ENCODE assay signal across 9 cellular contexts in genomic region chr14:105475916-105476845, GRCh38. TPM values are rescaled to one million over a fixed set of nuclear protein-coding genes. Genes with fewer than 3 reads are reported as not detected.
A peak's percentile ranks its signal among the peaks of the same experiment; 100 is the strongest.
DNase-seq lines count a peak whose midpoint lies in the region; ATAC-seq and TF ChIP-seq lines count a peak whose summit lies in the region.
"Had no signal": no experiment of that assay in that cellular context is flagged by ENCODE, and none has a peak within 500 bp of the region (broad histone marks: within the 10 kb centered on the region; RNA-seq: fewer than 3 reads in every experiment).

No MANE protein-coding gene starts in this region.

- peak overlapping the region in 3 of 4 donors; percentile 68 to 86 (median 78) for H3K4me3 Mint-ChIP-seq in IgD-negative memory B cell

- peaks cover 7% of the 10 kb centered on the region for H3K27me3 Mint-ChIP-seq in IgD-negative memory B cell

- DNase-seq in astrocyte of the hippocampus (ENCODE audit: low read depth, low spot score) (peak; percentile 77), inferior parietal cortex (ENCODE audit: extremely low spot score) (peak; percentile 74), NAMALWA (ENCODE audit: low spot score) (no peak)
- DNase-seq in activated naive CD4-positive, alpha-beta T cell treated with anti-CD3 and anti-CD28 coated beads, Interleukin-2, amount 50 U/mL, for 16 hours, result no peak

- H3K9me3 ChIP-seq in skeletal muscle satellite cell (replicated peaks; ENCODE audit: low read length), result no peaks in the 10 kb centered on the region
- H3K9me3 ChIP-seq: SJSA1 had no signal

- H3K4me1 Mint-ChIP-seq in IgD-negative memory B cell, result peaks cover 10 to 18% (median 11%) of the 10 kb centered on the region in 3 donors

- H3K36me3 Mint-ChIP-seq in IgD-negative memory B cell, result no peaks in the 10 kb centered on the region

- H3K4me1 ChIP-seq in skeletal muscle satellite cell (ENCODE audit: control insufficient read depth, insufficient read depth, low read length), result peaks cover 52% of the 10 kb centered on the region

- H3K36me3 ChIP-seq in skeletal muscle satellite cell (ENCODE audit: insufficient read depth, low read length), result peaks cover 8% of the 10 kb centered on the region
- H3K36me3 ChIP-seq: SJSA1 had no signal

- no peak for ATAC-seq in GM18505 (IDR thresholded peaks at IDR 0.05; ENCODE audit: unreplicated experiment)
- no peak for ATAC-seq in HG03571 (IDR thresholded peaks at IDR 0.05; ENCODE audit: unreplicated experiment)

- peak overlapping the region; percentile 95 for H3K4me3 ChIP-seq in skeletal muscle satellite cell (ENCODE audit: low read length)
- H3K4me3 ChIP-seq: SJSA1 had no signal

- H3K9me3 Mint-ChIP-seq in IgD-negative memory B cell, result no peaks in the 10 kb centered on the region

- peak overlapping the region in 1 of 3 donors; percentile 97 for H3K27ac Mint-ChIP-seq in IgD-negative memory B cell

- TF ChIP-seq POLR2A in GM18505 (IDR thresholded peaks at IDR 0.05; ENCODE audit: borderline replicate concordance, extremely low read depth, insufficient read depth, insufficient read length), result no peak

- peak overlapping the region; percentile 90 for H3K4me2 ChIP-seq in skeletal muscle satellite cell (ENCODE audit: low read length)

- H3K9ac ChIP-seq in skeletal muscle satellite cell (ENCODE audit: low read depth, low read length), result peak overlapping the region; percentile 86

- H3K27me3 ChIP-seq in skeletal muscle satellite cell (ENCODE audit: control insufficient read depth, insufficient read depth, low read length), result no peaks in the 10 kb centered on the region

RNA-seq across cellular contexts. Expression of gene CRIP2, which starts 1.6 kb away (rescaled TPM):
- 70.8 TPM for polyA plus RNA-seq in IgD-negative memory B cell
- total RNA-seq in skeletal muscle satellite cell (2012; rRNA removed), result 29.7 and 60.7 TPM in 2 replicates

RNA-seq across cellular contexts. Expression of gene CRIP1, which starts 10.5 kb away (rescaled TPM):
- polyA plus RNA-seq in IgD-negative memory B cell, result 1,925 TPM
- 4.1 and 16.8 TPM in 2 replicates for total RNA-seq in skeletal muscle satellite cell (2012; rRNA removed)

RNA-seq across cellular contexts. Expression of gene TEDC1, which starts 14.9 kb away (rescaled TPM):
- polyA plus RNA-seq in IgD-negative memory B cell, result 11.8 TPM
- total RNA-seq in skeletal muscle satellite cell (2012; rRNA removed), result 11.4 and 12.7 TPM in 2 replicates

RNA-seq across cellular contexts. Expression of gene TMEM121, which starts 50.2 kb away (rescaled TPM):
- 5.5 TPM for polyA plus RNA-seq in IgD-negative memory B cell
- 2.3 and 3.9 TPM in 2 replicates for total RNA-seq in skeletal muscle satellite cell (2012; rRNA removed)

RNA-seq across cellular contexts. Expression of gene MTA1, which starts 56.6 kb away (rescaled TPM):
- 3.7 TPM for polyA plus RNA-seq in IgD-negative memory B cell
- 41.7 and 55.8 TPM in 2 replicates for total RNA-seq in skeletal muscle satellite cell (2012; rRNA removed)

Comparison
In these comparisons a context has a peak if more than half of its experiments do, and no peak if none do; other contexts are left out.
1. DNase-seq: peak in astrocyte of the hippocampus (single experiment) and inferior parietal cortex (single experiment); none in activated naive CD4-positive, alpha-beta T cell treated with anti-CD3 and anti-CD28 coated beads, Interleukin-2, amount 50 U/mL, for 16 hours (single experiment) and NAMALWA (single experiment).